Comparison of ENCODE assay signal across 18 cellular contexts in genomic region chr18:39624934-39625333, GRCh38.
DNase-seq lines count a peak whose midpoint lies in the region; ATAC-seq, FAIRE-seq and TF ChIP-seq lines count a peak whose summit lies in the region.
"Had no signal": no experiment of that assay in that cellular context is flagged by ENCODE, and none has a peak within 500 bp of the region (broad histone marks: within the 10 kb centered on the region; RNA-seq: fewer than 3 reads in every experiment).

No MANE protein-coding gene starts in this region.

- H3K27ac ChIP-seq in RWPE1 (no peak overlapping the region), epithelial cell of prostate (peak overlapping the region; percentile 21)
- H3K27ac ChIP-seq: KMS-11, sigmoid colon, upper lobe of left lung, VCaP had no signal

- H3K27me3 ChIP-seq in HAP-1 (ENCODE audit: low read depth), result no peaks in the 10 kb centered on the region
- H3K27me3 ChIP-seq: sigmoid colon, upper lobe of left lung had no signal

- no peak for TF ChIP-seq POLR2A in H54 (IDR thresholded peaks at IDR 0.05; ENCODE audit: low read depth, low read length)

- no peak overlapping the region for H3K4me3 ChIP-seq in HAP-1
- H3K4me3 ChIP-seq: sigmoid colon, upper lobe of left lung had no signal

- TF ChIP-seq CTCF in RWPE1 (conservative IDR thresholded peaks at IDR 0.05; ENCODE audit: low read depth) (no peak), omental fat pad (IDR thresholded peaks at IDR 0.05) (no peak)

- FAIRE-seq in H54 (lab: Jason Lieb, UNC), result peak; percentile 78

- ATAC-seq in omental fat pad (ENCODE audit: low FRiP score) (peak; percentile 62), GM21825 (IDR thresholded peaks at IDR 0.05; ENCODE audit: unreplicated experiment) (no peak)
- ATAC-seq: stimulated activated effector memory CD8-positive, alpha-beta T cell treated with anti-CD3 and anti-CD28 coated beads, Interleukin-12 subunit alpha, Interleukin-12 subunit beta, amount 100 ng/mL, for 72 hours had no signal

- peak; percentile 3 for DNase-seq in H54 (ENCODE audit: insufficient read length, low spot score)
- peak; percentile 21 for DNase-seq in RWPE1 (ENCODE audit: low spot score)
- no peak for DNase-seq in epithelial cell of prostate (ENCODE audit: low read depth, low spot score)
- no peak for DNase-seq in omental fat pad (ENCODE audit: low spot score)
- no peak for DNase-seq in stimulated activated CD4-positive, alpha-beta T cell treated with anti-CD3 and anti-CD28 coated beads, Interleukin-4, amount 100 ng/mL, for 1 hour
- no peak for DNase-seq in HAP-1 (ENCODE audit: low spot score in 2 of 2)
- DNase-seq in activated T-cell treated with anti-CD3 and anti-CD28 coated beads, Interleukin-2, amount 50 U/mL, for 1 hour, result no peak
- DNase-seq: activated effector memory CD4-positive, alpha-beta T cell treated with anti-CD3 and anti-CD28 coated beads, Interleukin-2, amount 50 U/mL, for 16 hours; DMS 273 treated with DMSO at 0.1 percent for 48 hours; GOT3; NCI-H146; NCI-H510A treated with DMSO at 0.1 percent for 48 hours; sigmoid colon; upper lobe of left lung had no signal

- in situ Hi-C loops in HAP-1 (cut with MboI; ENCODE audit: low sequenced_read_pairs), result no loop called here

- H3K9me3 ChIP-seq in HAP-1, result no peaks in the 10 kb centered on the region
- H3K9me3 ChIP-seq: sigmoid colon, upper lobe of left lung had no signal

- peaks cover 17% of the 10 kb centered on the region for H3K4me1 ChIP-seq in HAP-1
- H3K4me1 ChIP-seq: upper lobe of left lung had no signal

- POLR2A ChIA-PET in RWPE1 (lab: Yijun Ruan, JAX; ENCODE audit: low non-redundant PET), result no interaction called here

- no peaks in the 10 kb centered on the region for H3K36me3 ChIP-seq in HAP-1 (replicated peaks)
- H3K36me3 ChIP-seq: sigmoid colon, upper lobe of left lung had no signal

- CTCF ChIA-PET in RWPE1 (lab: Yijun Ruan, JAX), result no interaction called here

Comparison
In these comparisons a context has a peak if more than half of its experiments do, and no peak if none do; other contexts are left out.
1. DNase-seq: peak in H54 (single experiment) and RWPE1 (single experiment); none in epithelial cell of prostate (single experiment), omental fat pad (single experiment), stimulated activated CD4-positive, alpha-beta T cell treated with anti-CD3 and anti-CD28 coated beads, Interleukin-4, amount 100 ng/mL, for 1 hour (single experiment), HAP-1 (0 of 2) and activated T-cell treated with anti-CD3 and anti-CD28 coated beads, Interleukin-2, amount 50 U/mL, for 1 hour (single experiment).